Comparison of ENCODE assay signal across 31 cellular contexts in the genomic region with DNA sequence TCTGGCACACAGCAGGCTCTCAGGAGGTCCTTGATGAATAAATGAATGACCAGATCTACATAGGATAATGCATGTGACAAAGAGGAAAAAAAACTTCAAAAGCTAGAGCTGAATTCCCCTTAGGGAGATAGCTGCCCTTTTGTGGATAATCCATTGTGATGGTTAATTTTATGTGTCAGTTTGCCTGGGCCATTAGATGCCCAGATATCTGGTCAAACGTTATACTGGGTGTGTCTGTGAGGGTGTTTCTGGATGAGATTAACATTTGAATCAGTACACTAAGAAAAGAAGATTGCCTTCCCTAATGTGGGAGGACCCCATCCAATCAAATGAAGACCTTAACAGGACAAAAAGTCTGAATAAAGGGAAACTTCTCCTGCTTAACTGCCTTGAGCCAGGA.
"Had no signal": no experiment of that assay in that cellular context is flagged by ENCODE, and none has a peak within 500 bp of the region (broad histone marks: within the 10 kb centered on the region; RNA-seq: fewer than 3 reads in every experiment).

No MANE protein-coding gene starts in this region.

- H3K36me3 ChIP-seq: adrenal gland, ascending aorta, brain microvascular endothelial cell, breast epithelium, cardiac muscle cell had no signal

- H3K4me1 ChIP-seq: adrenal gland, body of pancreas, breast epithelium had no signal

- DNase-seq: activated effector memory CD4-positive, alpha-beta T cell treated with anti-CD3 and anti-CD28 coated beads, Interleukin-2, amount 50 U/mL, for 16 hours; activated effector memory CD4-positive, alpha-beta T cell treated with Interleukin-2 at 50 U/mL for 16 hours; activated gamma-delta T cell; activated gamma-delta T cell treated with Interleukin-2 at 50 U/mL for 16 hours; activated naive CD4-positive, alpha-beta T cell; activated naive CD4-positive, alpha-beta T cell treated with anti-CD3 and anti-CD28 coated beads for 36 hours; activated naive CD4-positive, alpha-beta T cell treated with anti-CD3 and anti-CD28 coated beads, Interleukin-2, amount 10 ng/mL, durations not matched to agents 7 days and 5 days; activated naive CD4-positive, alpha-beta T cell treated with anti-CD3 and anti-CD28 coated beads, Interleukin-2, amount 50 U/mL, for 16 hours; activated naive CD4-positive, alpha-beta T cell treated with Interleukin-2 at 50 U/mL for 16 hours; activated naive CD8-positive, alpha-beta T cell treated with anti-CD3 and anti-CD28 coated beads for 36 hours; activated naive CD8-positive, alpha-beta T cell treated with anti-CD3 and anti-CD28 coated beads, Interleukin-2, amount 10 ng/mL, durations not matched to agents 7 days and 5 days; activated naive CD8-positive, alpha-beta T cell treated with anti-CD3 and anti-CD28 coated beads, Interleukin-2, amount 50 U/mL, for 24 hours; activated T-cell treated with anti-CD3 and anti-CD28 coated beads, Interleukin-2, amount 50 U/mL, for 1 hour; activated T-cell treated with anti-CD3 and anti-CD28 coated beads, Interleukin-2, amount 50 U/mL, for 24 hours; activated T-cell treated with anti-CD3 and anti-CD28 coated beads, Interleukin-2, amount 50 U/mL, for 4 hours; activated T-cell treated with anti-CD3 and anti-CD28 coated beads, Interleukin-2, amount 50 U/mL, for 48 hours; activated T-cell treated with anti-CD3 and anti-CD28 coated beads, Interleukin-2, amount 50 U/mL, for 72 hours; adrenal gland; amniotic stem cell; amygdala; anterior cingulate cortex; aorta; body of pancreas; brain microvascular endothelial cell; caudate nucleus; central memory CD4-positive, alpha-beta T cell; cerebellar nuclear complex had no signal

- H3K27ac ChIP-seq: adrenal gland, ascending aorta, body of pancreas, brain microvascular endothelial cell, breast epithelium, cardiac muscle cell had no signal

- H3K4me3 ChIP-seq: adrenal gland, ascending aorta, body of pancreas, breast epithelium, cardiac muscle cell had no signal

- H3K27me3 ChIP-seq: adrenal gland, ascending aorta, body of pancreas, brain microvascular endothelial cell, breast epithelium, cardiac muscle cell had no signal

- FAIRE-seq: bronchial epithelial cell had no signal

- H3K9me3 ChIP-seq: adrenal gland, ascending aorta, body of pancreas had no signal
